9 cellular contexts compared by ENCODE assay signal in genomic region chr5:172380992-172381643, GRCh38.
DNase-seq lines count a peak whose midpoint lies in the region; ATAC-seq and TF ChIP-seq lines count a peak whose summit lies in the region.
"Had no signal": no experiment of that assay in that cellular context is flagged by ENCODE, and none has a peak within 500 bp of the region (broad histone marks: within the 10 kb centered on the region; RNA-seq: fewer than 3 reads in every experiment).

No MANE protein-coding gene starts in this region.

- H2BK5ac ChIP-seq in neuronal stem cell (ENCODE audit: low read length) = no peak overlapping the region

- H3K9me3 ChIP-seq in BLaER1 = no peaks in the 10 kb centered on the region
- H3K9me3 ChIP-seq in fibroblast of lung (ENCODE audit: control insufficient read depth, insufficient read depth, low read depth, low read length) = no peaks in the 10 kb centered on the region
- no peaks in the 10 kb centered on the region for H3K9me3 ChIP-seq in neuronal stem cell (replicated peaks in 1 of 2; ENCODE audit: control insufficient read depth in 2 of 2, insufficient read depth in 1 of 2, low read depth in 1 of 2, low read length in 2 of 2)
- H3K9me3 ChIP-seq in smooth muscle cell (replicated peaks; ENCODE audit: low read depth) = no peaks in the 10 kb centered on the region

- no peak for TF ChIP-seq CTCF in fibroblast of lung (conservative IDR thresholded peaks at IDR 0.05 in 1 of 2, IDR thresholded peaks at IDR 0.05 in 1 of 2; ENCODE audit: low read depth in 1 of 2, low read length in 2 of 2)
- TF ChIP-seq CTCF in smooth muscle cell (IDR thresholded peaks at IDR 0.05; ENCODE audit: borderline replicate concordance, insufficient read depth, poor library complexity, severe bottlenecking) = no peak

- H3K23ac ChIP-seq in neuronal stem cell (ENCODE audit: low read depth, low read length, poor library complexity) = peak overlapping the region; percentile 35

- peak overlapping the region; percentile 67 for H2AFZ ChIP-seq in fibroblast of lung (ENCODE audit: low read length)
- H2AFZ ChIP-seq in neuronal stem cell (ENCODE audit: low read length) = no peak overlapping the region
- no peak overlapping the region for H2AFZ ChIP-seq in smooth muscle cell (ENCODE audit: low read depth)

- H3K9ac ChIP-seq in BLaER1 (no peak overlapping the region), fibroblast of lung (ENCODE audit: insufficient read depth, low read length) (peak overlapping the region; percentile 16), neuronal stem cell (ENCODE audit: low read depth, low read length, poor library complexity) (peak overlapping the region; percentile 3), smooth muscle cell (ENCODE audit: low read depth) (no peak overlapping the region)

- no CpG with 5 or more reads among the region's 21 CpGs for WGBS in neuronal stem cell (ENCODE audit: extremely low coverage in 2 of 2, insufficient read length in 2 of 2, insufficient replicate concordance in 1 of 2), 2 donors
- WGBS in smooth muscle cell (ENCODE audit: low lambda C conversion rate) = 96% methylated on average over 21 of the region's 21 CpGs

- no peak overlapping the region for H2AK5ac ChIP-seq in neuronal stem cell (ENCODE audit: low read depth, low read length)

- no peaks in the 10 kb centered on the region for H4K20me1 ChIP-seq in BLaER1
- no peaks in the 10 kb centered on the region for H4K20me1 ChIP-seq in fibroblast of lung (ENCODE audit: control insufficient read depth, extremely low read depth, insufficient read depth, low read length)
- peaks cover 28% of the 10 kb centered on the region for H4K20me1 ChIP-seq in smooth muscle cell (ENCODE audit: low read depth)

- no peak overlapping the region for H3K4me3 ChIP-seq in BLaER1
- H3K4me3 ChIP-seq in fibroblast of lung (replicated peaks in 1 of 4; ENCODE audit: control extremely low read depth in 1 of 4, insufficient read depth in 1 of 4, low read depth in 3 of 4, low read length in 4 of 4) = no peak overlapping the region
- H3K4me3 ChIP-seq in neuronal stem cell (ENCODE audit: low read length in 2 of 2) = no peak overlapping the region
- no peak overlapping the region for H3K4me3 ChIP-seq in smooth muscle cell

- DNase-seq in NCI-H345 (lab: John Stamatoyannopoulos, UW) = peak; percentile 72
- DNase-seq in fibroblast of lung (ENCODE audit: low read depth in 2 of 2) = peak; percentile 51 to 78
- no peak for DNase-seq in neuronal stem cell (ENCODE audit: low spot score)
- no peak for DNase-seq in NCI-H526 (lab: John Stamatoyannopoulos, UW)
- no peak for DNase-seq in smooth muscle cell (lab: John Stamatoyannopoulos, UW; ENCODE audit: unreplicated experiment)
- no peak for DNase-seq in central memory CD4-positive, alpha-beta T cell
- DNase-seq: small intestine had no signal

- H3K14ac ChIP-seq in neuronal stem cell (ENCODE audit: low read length) = no peak overlapping the region

- no peak overlapping the region for H2BK12ac ChIP-seq in neuronal stem cell (ENCODE audit: low read length)

- no peak for ATAC-seq in GM18498 (IDR thresholded peaks at IDR 0.05; ENCODE audit: unreplicated experiment)

- H3K36me3 ChIP-seq in BLaER1 (peaks cover 30% of the 10 kb centered on the region), fibroblast of lung (ENCODE audit: control insufficient read depth, insufficient read depth, low read length) (peaks cover 8% of the 10 kb centered on the region), neuronal stem cell (replicated peaks in 1 of 2; ENCODE audit: control insufficient read depth in 2 of 2, insufficient read depth in 2 of 2, low read length in 2 of 2) (peaks cover 45 to 96% of the 10 kb centered on the region in 2 donors), smooth muscle cell (ENCODE audit: low read depth) (no peaks in the 10 kb centered on the region)

- H3F3A ChIP-seq in smooth muscle cell (ENCODE audit: low read depth) = no peaks in the 10 kb centered on the region

- H3K79me2 ChIP-seq in fibroblast of lung (ENCODE audit: control insufficient read depth, insufficient read depth, low read length) (no peaks in the 10 kb centered on the region), smooth muscle cell (ENCODE audit: low read depth) (no peaks in the 10 kb centered on the region)

- H3K4ac ChIP-seq in neuronal stem cell (ENCODE audit: low read length) = no peak overlapping the region

- no peak overlapping the region for H2BK120ac ChIP-seq in neuronal stem cell (ENCODE audit: low read depth, low read length)

- H4K91ac ChIP-seq in neuronal stem cell (ENCODE audit: low read depth, low read length, poor library complexity) = no peak overlapping the region

- peaks cover 2% of the 10 kb centered on the region for H3K79me1 ChIP-seq in neuronal stem cell (ENCODE audit: low read depth, low read length)

- H3K27me3 ChIP-seq in BLaER1 (no peaks in the 10 kb centered on the region), fibroblast of lung (ENCODE audit: control insufficient read depth, insufficient read depth, low read length) (no peaks in the 10 kb centered on the region), neuronal stem cell (ENCODE audit: control insufficient read depth in 3 of 3, insufficient read depth in 3 of 3, low read depth in 1 of 3, low read length in 3 of 3) (no peaks in the 10 kb centered on the region), smooth muscle cell (ENCODE audit: low read depth) (no peaks in the 10 kb centered on the region)

- H3K27ac ChIP-seq in BLaER1 = no peak overlapping the region
- H3K27ac ChIP-seq in fibroblast of lung (ENCODE audit: insufficient read depth, low read length) = peak overlapping the region; percentile 17
- no peak overlapping the region for H3K27ac ChIP-seq in neuronal stem cell (replicated peaks; ENCODE audit: low read length)
- H3K27ac ChIP-seq in smooth muscle cell (ENCODE audit: low read depth) = no peak overlapping the region

- H4K8ac ChIP-seq in neuronal stem cell (ENCODE audit: low read depth, low read length) = peak overlapping the region; percentile 23

- H3K4me2 ChIP-seq in BLaER1 (0 out of 2 replicates have a peak overlapping the region, but pooled peaks have one; percentile 6), fibroblast of lung (ENCODE audit: extremely low read depth, insufficient read depth, low read length) (peak overlapping the region; percentile 75), neuronal stem cell (ENCODE audit: insufficient read depth, low read length, poor library complexity, severe bottlenecking) (no peak overlapping the region), smooth muscle cell (no peak overlapping the region)

- H3K18ac ChIP-seq in neuronal stem cell (ENCODE audit: low read length) = no peak overlapping the region

- no peak overlapping the region for H2BK15ac ChIP-seq in neuronal stem cell (ENCODE audit: low read length)

- H3K4me1 ChIP-seq in BLaER1 (peaks cover 24% of the 10 kb centered on the region), fibroblast of lung (ENCODE audit: control insufficient read depth, extremely low read depth, insufficient read depth, low read length) (peaks cover 7% of the 10 kb centered on the region), neuronal stem cell (ENCODE audit: control insufficient read depth in 2 of 2, insufficient read depth in 1 of 2, low read depth in 1 of 2, low read length in 2 of 2) (no peaks in the 10 kb centered on the region), smooth muscle cell (ENCODE audit: low read depth) (no peaks in the 10 kb centered on the region)

Comparison
In these comparisons a context has a peak if more than half of its experiments do, and no peak if none do; other contexts are left out.
1. H3K4me2 ChIP-seq: peak in BLaER1 (single experiment) and fibroblast of lung (single experiment); none in neuronal stem cell (single experiment) and smooth muscle cell (single experiment).
2. H3K9ac ChIP-seq: peak in fibroblast of lung (single experiment) and neuronal stem cell (single experiment); none in BLaER1 (single experiment) and smooth muscle cell (single experiment).
3. DNase-seq: peak in NCI-H345 (single experiment) and fibroblast of lung (2 of 2); none in neuronal stem cell (single experiment), NCI-H526 (0 of 2), smooth muscle cell (single experiment) and central memory CD4-positive, alpha-beta T cell (single experiment).